Comparison of ENCODE assay signal across 1 cellular context in the genomic region with DNA sequence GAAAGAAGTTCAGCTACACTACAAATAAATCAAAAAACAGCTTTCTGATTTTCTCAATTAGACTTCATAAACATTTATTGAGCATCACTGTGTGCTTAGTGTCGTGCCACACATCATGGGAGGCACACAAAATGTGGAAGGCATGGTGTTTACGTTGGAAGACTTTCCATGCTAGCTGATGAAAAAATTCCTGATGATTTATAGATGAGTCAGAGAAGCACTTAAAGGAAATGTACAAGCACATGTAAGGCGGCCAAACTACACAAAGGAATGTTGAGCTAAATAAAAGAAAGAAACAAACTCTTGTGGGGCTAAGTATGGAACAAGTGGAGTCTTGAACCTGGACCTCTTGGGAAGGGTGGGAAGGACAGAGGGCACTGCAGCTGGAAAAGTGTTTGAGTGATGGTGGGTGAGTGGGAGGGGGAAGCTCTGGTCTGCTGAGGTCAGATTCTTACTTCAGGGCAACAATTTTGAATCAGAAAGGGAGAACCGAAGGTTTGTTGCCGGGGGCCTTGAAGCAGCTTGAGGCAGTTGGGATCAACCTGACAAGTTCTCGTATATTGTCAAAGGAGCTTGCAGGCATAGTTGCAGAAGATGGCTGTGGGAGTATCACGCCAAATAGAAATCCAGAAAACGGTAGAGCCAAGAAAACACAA.
TF ChIP-seq lines count a peak whose summit lies in the region.

No MANE protein-coding gene starts in this region.

TF ChIP-seq in SK-N-SH treated with all-trans-retinoic acid at 6 μM for 48 hours, 23 proteins besides CTCF, POLR2A, EP300 and RAD21 (continued from another document):
- TF ChIP-seq ZNF8 (CRISPR knock-in tag; IDR thresholded peaks at IDR 0.05) (no peak), BACH2 (CRISPR knock-in tag; IDR thresholded peaks at IDR 0.05; ENCODE audit: borderline replicate concordance) (no peak), ZNF70 (CRISPR knock-in tag; IDR thresholded peaks at IDR 0.05) (no peak), ZNF565 (CRISPR knock-in tag; conservative IDR thresholded peaks at IDR 0.05; ENCODE audit: low read depth) (no peak), GLIS3 (CRISPR knock-in tag; IDR thresholded peaks at IDR 0.05) (no peak), TCF4 (CRISPR knock-in tag; IDR thresholded peaks at IDR 0.05; ENCODE audit: borderline replicate concordance) (no peak), SNAI2 (CRISPR knock-in tag; IDR thresholded peaks at IDR 0.05) (no peak), ESRRG (CRISPR knock-in tag; IDR thresholded peaks at IDR 0.05) (no peak), RARB (CRISPR knock-in tag; IDR thresholded peaks at IDR 0.05) (no peak)
- TF ChIP-seq, protein P1, sequence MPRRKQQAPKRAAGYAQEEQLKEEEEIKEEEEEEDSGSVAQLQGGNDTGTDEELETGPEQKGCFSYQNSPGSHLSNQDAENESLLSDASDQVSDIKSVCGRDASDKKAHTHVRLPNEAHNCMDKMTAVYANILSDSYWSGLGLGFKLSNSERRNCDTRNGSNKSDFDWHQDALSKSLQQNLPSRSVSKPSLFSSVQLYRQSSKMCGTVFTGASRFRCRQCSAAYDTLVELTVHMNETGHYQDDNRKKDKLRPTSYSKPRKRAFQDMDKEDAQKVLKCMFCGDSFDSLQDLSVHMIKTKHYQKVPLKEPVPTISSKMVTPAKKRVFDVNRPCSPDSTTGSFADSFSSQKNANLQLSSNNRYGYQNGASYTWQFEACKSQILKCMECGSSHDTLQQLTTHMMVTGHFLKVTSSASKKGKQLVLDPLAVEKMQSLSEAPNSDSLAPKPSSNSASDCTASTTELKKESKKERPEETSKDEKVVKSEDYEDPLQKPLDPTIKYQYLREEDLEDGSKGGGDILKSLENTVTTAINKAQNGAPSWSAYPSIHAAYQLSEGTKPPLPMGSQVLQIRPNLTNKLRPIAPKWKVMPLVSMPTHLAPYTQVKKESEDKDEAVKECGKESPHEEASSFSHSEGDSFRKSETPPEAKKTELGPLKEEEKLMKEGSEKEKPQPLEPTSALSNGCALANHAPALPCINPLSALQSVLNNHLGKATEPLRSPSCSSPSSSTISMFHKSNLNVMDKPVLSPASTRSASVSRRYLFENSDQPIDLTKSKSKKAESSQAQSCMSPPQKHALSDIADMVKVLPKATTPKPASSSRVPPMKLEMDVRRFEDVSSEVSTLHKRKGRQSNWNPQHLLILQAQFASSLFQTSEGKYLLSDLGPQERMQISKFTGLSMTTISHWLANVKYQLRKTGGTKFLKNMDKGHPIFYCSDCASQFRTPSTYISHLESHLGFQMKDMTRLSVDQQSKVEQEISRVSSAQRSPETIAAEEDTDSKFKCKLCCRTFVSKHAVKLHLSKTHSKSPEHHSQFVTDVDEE (CRISPR knock-in tag; IDR thresholded peaks at IDR 0.05): no peak
- TF ChIP-seq, protein P2, sequence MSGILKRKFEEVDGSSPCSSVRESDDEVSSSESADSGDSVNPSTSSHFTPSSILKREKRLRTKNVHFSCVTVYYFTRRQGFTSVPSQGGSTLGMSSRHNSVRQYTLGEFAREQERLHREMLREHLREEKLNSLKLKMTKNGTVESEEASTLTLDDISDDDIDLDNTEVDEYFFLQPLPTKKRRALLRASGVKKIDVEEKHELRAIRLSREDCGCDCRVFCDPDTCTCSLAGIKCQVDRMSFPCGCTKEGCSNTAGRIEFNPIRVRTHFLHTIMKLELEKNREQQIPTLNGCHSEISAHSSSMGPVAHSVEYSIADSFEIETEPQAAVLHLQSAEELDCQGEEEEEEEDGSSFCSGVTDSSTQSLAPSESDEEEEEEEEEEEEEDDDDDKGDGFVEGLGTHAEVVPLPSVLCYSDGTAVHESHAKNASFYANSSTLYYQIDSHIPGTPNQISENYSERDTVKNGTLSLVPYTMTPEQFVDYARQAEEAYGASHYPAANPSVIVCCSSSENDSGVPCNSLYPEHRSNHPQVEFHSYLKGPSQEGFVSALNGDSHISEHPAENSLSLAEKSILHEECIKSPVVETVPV (CRISPR knock-in tag; IDR thresholded peaks at IDR 0.05): no peak
